ENCODE assay signal across 13 cellular contexts in the genomic region with DNA sequence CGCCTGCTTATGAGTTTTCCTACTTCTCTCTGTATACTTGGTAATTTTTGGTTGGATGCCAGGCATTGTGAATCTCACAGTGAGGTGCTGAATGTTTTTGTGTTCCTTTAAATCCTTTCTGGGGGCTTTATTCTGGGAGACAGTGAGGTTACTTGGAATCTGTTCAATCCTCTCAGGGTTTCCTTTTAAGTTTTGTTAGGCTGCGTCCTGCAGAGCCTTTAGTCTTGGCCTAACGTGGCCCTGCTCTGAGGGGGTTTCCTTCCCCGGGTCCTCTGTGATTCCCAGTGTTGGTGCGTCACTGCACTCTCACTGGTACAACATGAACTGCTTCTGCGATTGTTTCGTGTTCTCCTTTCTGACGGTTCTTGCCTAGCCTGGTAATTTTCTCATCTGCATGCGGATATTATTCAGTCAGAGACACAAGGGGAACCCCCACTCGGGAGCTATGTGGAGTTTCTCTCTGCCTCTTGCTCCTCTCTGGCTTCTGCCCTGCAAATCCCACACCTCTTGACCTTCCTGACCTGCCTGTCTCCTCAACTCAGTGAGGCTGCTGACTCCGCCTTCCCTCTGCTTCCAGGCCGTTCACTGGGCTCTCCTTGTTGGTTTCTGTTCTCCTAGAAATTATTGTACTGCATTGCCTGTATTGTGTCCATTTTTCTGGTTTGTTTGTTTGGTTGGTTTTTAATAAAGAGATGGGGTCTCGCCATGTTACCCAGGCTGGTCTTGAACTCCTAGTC.
DNase-seq lines count a peak whose midpoint lies in the region; ATAC-seq, FAIRE-seq and TF ChIP-seq lines count a peak whose summit lies in the region.
"Had no signal": no experiment of that assay in that cellular context is flagged by ENCODE, and none has a peak within 500 bp of the region (broad histone marks: within the 10 kb centered on the region; RNA-seq: fewer than 3 reads in every experiment).

No MANE protein-coding gene starts in this region.

- 96% methylated on average over 13 of the region's 13 CpGs for WGBS in HepG2 (ENCODE audit: low lambda C conversion rate)

- no peak overlapping the region for H3K27ac ChIP-seq in HepG2 (ENCODE audit: extremely low read length, insufficient read depth, low read length)

- no peaks in the 10 kb centered on the region for H3K4me1 ChIP-seq in HepG2 (ENCODE audit: insufficient read depth, low read length)

- H3K4me2 ChIP-seq in HepG2 (ENCODE audit: low read depth, low read length) = no peak overlapping the region

- no TSS peak for BruUV-seq in HepG2 (replicated peaks; lab: Mats Ljungman, UMichigan)

- no peaks in the 10 kb centered on the region for H3K27me3 ChIP-seq in HepG2 (ENCODE audit: control insufficient read depth in 1 of 2, insufficient read depth in 2 of 2, low read length in 2 of 2)

- ATAC-seq in HepG2 = no peak
- no peak for ATAC-seq in GM18870 (IDR thresholded peaks at IDR 0.05; ENCODE audit: unreplicated experiment)
- ATAC-seq in HG03460 (IDR thresholded peaks at IDR 0.05; ENCODE audit: unreplicated experiment) = no peak
- ATAC-seq: CD8-positive, alpha-beta T cell had no signal

- H2AFZ ChIP-seq in HepG2 (ENCODE audit: low read length) = no peak overlapping the region

- H3K4me3 ChIP-seq in astrocyte of the spinal cord (ENCODE audit: low read depth, low read length) (no peak overlapping the region), HepG2 (replicated peaks in 1 of 3; ENCODE audit: insufficient read depth in 1 of 3, low read depth in 2 of 3, low read length in 3 of 3) (no peak overlapping the region)

- no peaks in the 10 kb centered on the region for H3K9me3 ChIP-seq in HepG2 (ENCODE audit: low read length)

- no peak for TF ChIP-seq EP300 in HepG2 (IDR thresholded peaks at IDR 0.05; ENCODE audit: low read depth in 2 of 2, low read length in 2 of 2)
- no peak for TF ChIP-seq EP300 in HepG2 (CRISPR knock-in tag; IDR thresholded peaks at IDR 0.05; ENCODE audit: borderline replicate concordance)

- in situ Hi-C loops in astrocyte of the spinal cord (cut with HindIII; ENCODE audit: low sequenced_read_pairs) (no loop called here), HepG2 (cut with HindIII; ENCODE audit: extremely low pct_ligation_motif_present, low pct_unique_long_range_greater_than_20kb) (no loop called here), GM13976 (cut with MboI; ENCODE audit: low sequenced_read_pairs, unreplicated experiment) (no loop called here)

- no peaks in the 10 kb centered on the region for H3K79me2 ChIP-seq in HepG2 (ENCODE audit: insufficient read depth, low read length)

- CTCF ChIA-PET in HepG2 (lab: Yijun Ruan, JAX; ENCODE audit: low intra/inter-chr PET ratio, low total read pairs) = no interaction called here

- intact Hi-C loops in cardiac septum (cut with DNase I) = no loop called here
- intact Hi-C loops in HepG2 (cut with micrococcal nuclease; ENCODE audit: unreplicated experiment) = no loop called here

- DNase-seq in astrocyte of the spinal cord (ENCODE audit: low read depth, low spot score) (peak; percentile 88), cardiac septum (ENCODE audit: low spot score) (peak; percentile 76), non-pigmented ciliary epithelial cell (ENCODE audit: low read depth) (peak; percentile 11), HepG2 (ENCODE audit: low spot score) (no peak), GM13976 (ENCODE audit: low spot score) (no peak)
- DNase-seq: CD8-positive, alpha-beta T cell; foreskin fibroblast; GDM1; Karpas-422; occipital lobe had no signal

- no peak for TF ChIP-seq POLR2A in HepG2 (IDR thresholded peaks at IDR 0.05; ENCODE audit: insufficient read depth in 1 of 2, low read depth in 2 of 2, low read length in 2 of 2)

- no peak for TF ChIP-seq CTCF in astrocyte of the spinal cord (IDR thresholded peaks at IDR 0.05; ENCODE audit: low read depth, low read length)
- no peak for TF ChIP-seq CTCF in HepG2 (CRISPR knock-in tag; IDR thresholded peaks at IDR 0.05)
- no peak for TF ChIP-seq CTCF in GM13976 (IDR thresholded peaks at IDR 0.05; ENCODE audit: borderline replicate concordance, control extremely low read depth, extremely low read depth, insufficient read depth, missing control alignments)

- POLR2A ChIA-PET in HepG2 (lab: Yijun Ruan, JAX) = no interaction called here

- FAIRE-seq in HepG2 (lab: Jason Lieb, UNC) = no peak
- FAIRE-seq: colon had no signal

- H3K9ac ChIP-seq in HepG2 (ENCODE audit: insufficient read depth, low read depth, low read length) = no peak overlapping the region

- TF ChIP-seq RAD21 in HepG2 (CRISPR knock-in tag; IDR thresholded peaks at IDR 0.05) = no peak

- peaks cover 42 to 78% of the 10 kb centered on the region in 2 experiments for H3K36me3 ChIP-seq in HepG2 (replicated peaks in 1 of 2; ENCODE audit: control insufficient read depth in 1 of 2, insufficient read depth in 2 of 2, low read length in 2 of 2)

- no peaks in the 10 kb centered on the region for H4K20me1 ChIP-seq in HepG2 (ENCODE audit: insufficient read depth, low read length)

TF ChIP-seq in HepG2, 621 proteins besides CTCF, POLR2A, EP300 and RAD21:
- TF ChIP-seq, protein P1, sequence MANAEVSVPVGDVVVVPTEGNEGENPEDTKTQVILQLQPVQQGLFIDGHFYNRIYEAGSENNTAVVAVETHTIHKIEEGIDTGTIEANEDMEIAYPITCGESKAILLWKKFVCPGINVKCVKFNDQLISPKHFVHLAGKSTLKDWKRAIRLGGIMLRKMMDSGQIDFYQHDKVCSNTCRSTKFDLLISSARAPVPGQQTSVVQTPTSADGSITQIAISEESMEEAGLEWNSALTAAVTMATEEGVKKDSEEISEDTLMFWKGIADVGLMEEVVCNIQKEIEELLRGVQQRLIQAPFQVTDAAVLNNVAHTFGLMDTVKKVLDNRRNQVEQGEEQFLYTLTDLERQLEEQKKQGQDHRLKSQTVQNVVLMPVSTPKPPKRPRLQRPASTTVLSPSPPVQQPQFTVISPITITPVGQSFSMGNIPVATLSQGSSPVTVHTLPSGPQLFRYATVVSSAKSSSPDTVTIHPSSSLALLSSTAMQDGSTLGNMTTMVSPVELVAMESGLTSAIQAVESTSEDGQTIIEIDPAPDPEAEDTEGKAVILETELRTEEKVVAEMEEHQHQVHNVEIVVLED (CRISPR knock-in tag; IDR thresholded peaks at IDR 0.05; ENCODE audit: borderline replicate concordance) = no peak
- TF ChIP-seq TBX2 (CRISPR knock-in tag; IDR thresholded peaks at IDR 0.05; ENCODE audit: borderline replicate concordance) (no peak), PLRG1 (conservative IDR thresholded peaks at IDR 0.05) (no peak), ZNF317 (CRISPR knock-in tag; IDR thresholded peaks at IDR 0.05) (no peak), ZNF768 (CRISPR knock-in tag; IDR thresholded peaks at IDR 0.05) (no peak), KAT8 (CRISPR knock-in tag; IDR thresholded peaks at IDR 0.05) (no peak), ZNF333 (CRISPR knock-in tag; IDR thresholded peaks at IDR 0.05; ENCODE audit: borderline replicate concordance) (no peak), ZNF124 (CRISPR knock-in tag; IDR thresholded peaks at IDR 0.05) (no peak), NR3C1 (CRISPR knock-in tag; IDR thresholded peaks at IDR 0.05) (no peak), ZMYM3 (CRISPR knock-in tag; IDR thresholded peaks at IDR 0.05) (no peak), ZZZ3 (CRISPR knock-in tag; IDR thresholded peaks at IDR 0.05; ENCODE audit: borderline replicate concordance) (no peak), HCFC1 (IDR thresholded peaks at IDR 0.05; ENCODE audit: low read depth, low read length) (no peak), AGO2 (optimal IDR thresholded peaks at IDR 0.05; ENCODE audit: low read depth, low read length) (no peak)
- TF ChIP-seq, protein P2, sequence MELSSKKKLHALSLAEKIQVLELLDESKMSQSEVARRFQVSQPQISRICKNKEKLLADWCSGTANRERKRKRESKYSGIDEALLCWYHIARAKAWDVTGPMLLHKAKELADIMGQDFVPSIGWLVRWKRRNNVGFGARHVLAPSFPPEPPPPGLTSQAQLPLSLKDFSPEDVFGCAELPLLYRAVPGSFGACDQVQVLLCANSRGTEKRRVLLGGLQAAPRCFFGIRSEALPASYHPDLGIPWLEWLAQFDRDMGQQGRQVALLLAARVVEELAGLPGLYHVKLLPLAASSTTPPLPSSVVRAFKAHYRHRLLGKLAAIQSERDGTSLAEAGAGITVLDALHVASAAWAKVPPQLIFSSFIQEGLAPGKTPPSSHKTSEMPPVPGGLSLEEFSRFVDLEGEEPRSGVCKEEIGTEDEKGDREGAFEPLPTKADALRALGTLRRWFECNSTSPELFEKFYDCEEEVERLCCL (CRISPR knock-in tag; IDR thresholded peaks at IDR 0.05; ENCODE audit: borderline replicate concordance) = no peak
- TF ChIP-seq, protein P3, sequence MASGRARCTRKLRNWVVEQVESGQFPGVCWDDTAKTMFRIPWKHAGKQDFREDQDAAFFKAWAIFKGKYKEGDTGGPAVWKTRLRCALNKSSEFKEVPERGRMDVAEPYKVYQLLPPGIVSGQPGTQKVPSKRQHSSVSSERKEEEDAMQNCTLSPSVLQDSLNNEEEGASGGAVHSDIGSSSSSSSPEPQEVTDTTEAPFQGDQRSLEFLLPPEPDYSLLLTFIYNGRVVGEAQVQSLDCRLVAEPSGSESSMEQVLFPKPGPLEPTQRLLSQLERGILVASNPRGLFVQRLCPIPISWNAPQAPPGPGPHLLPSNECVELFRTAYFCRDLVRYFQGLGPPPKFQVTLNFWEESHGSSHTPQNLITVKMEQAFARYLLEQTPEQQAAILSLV (CRISPR knock-in tag; IDR thresholded peaks at IDR 0.05; ENCODE audit: borderline replicate concordance) = no peak
- TF ChIP-seq, protein P4, sequence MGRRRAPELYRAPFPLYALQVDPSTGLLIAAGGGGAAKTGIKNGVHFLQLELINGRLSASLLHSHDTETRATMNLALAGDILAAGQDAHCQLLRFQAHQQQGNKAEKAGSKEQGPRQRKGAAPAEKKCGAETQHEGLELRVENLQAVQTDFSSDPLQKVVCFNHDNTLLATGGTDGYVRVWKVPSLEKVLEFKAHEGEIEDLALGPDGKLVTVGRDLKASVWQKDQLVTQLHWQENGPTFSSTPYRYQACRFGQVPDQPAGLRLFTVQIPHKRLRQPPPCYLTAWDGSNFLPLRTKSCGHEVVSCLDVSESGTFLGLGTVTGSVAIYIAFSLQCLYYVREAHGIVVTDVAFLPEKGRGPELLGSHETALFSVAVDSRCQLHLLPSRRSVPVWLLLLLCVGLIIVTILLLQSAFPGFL (CRISPR knock-in tag; IDR thresholded peaks at IDR 0.05) = no peak

Comparison
In these comparisons a context has a peak if more than half of its experiments do, and no peak if none do; other contexts are left out.
1. DNase-seq: peak in astrocyte of the spinal cord (single experiment), cardiac septum (single experiment) and non-pigmented ciliary epithelial cell (single experiment); none in HepG2 (single experiment) and GM13976 (single experiment).